Comparison of ENCODE assay signal across 11 cellular contexts in genomic region chr9:71681708-71682268, GRCh38.
A peak's percentile ranks its signal among the peaks of the same experiment; 100 is the strongest.
DNase-seq lines count a peak whose midpoint lies in the region; TF ChIP-seq lines count a peak whose summit lies in the region.
"Had no signal": no experiment of that assay in that cellular context is flagged by ENCODE, and none has a peak within 500 bp of the region (broad histone marks: within the 10 kb centered on the region; RNA-seq: fewer than 3 reads in every experiment).

No MANE protein-coding gene starts in this region.

- H3K4me1 Mint-ChIP-seq in Caco-2 (ENCODE audit: low read depth, unreplicated experiment) (peaks cover 6% of the 10 kb centered on the region), progenitor cell of endocrine pancreas (ENCODE audit: low read depth) (peaks cover 5% of the 10 kb centered on the region)

- peak overlapping the region; percentile 69 for H3K27ac Mint-ChIP-seq in Caco-2 (ENCODE audit: unreplicated experiment)
- H3K27ac Mint-ChIP-seq in progenitor cell of endocrine pancreas, result no peak overlapping the region

- BruUV-seq in Caco-2 (replicated peaks; lab: Mats Ljungman, UMichigan), result no TSS peak

- peaks cover 21% of the 10 kb centered on the region; the same call in 1 of the 2 replicates for H3K4me1 ChIP-seq in Caco-2
- peaks cover 15 to 63% (median 42%) of the 10 kb centered on the region in 4 donors for H3K4me1 ChIP-seq in esophagus muscularis mucosa
- peaks cover 81% of the 10 kb centered on the region for H3K4me1 ChIP-seq in osteoblast (ENCODE audit: insufficient read depth, low read length)

- no peak for TF ChIP-seq POLR2A in esophagus muscularis mucosa (IDR thresholded peaks at IDR 0.05; ENCODE audit: low read depth)

- H3K27me3 Mint-ChIP-seq in Caco-2 (ENCODE audit: insufficient read depth, unreplicated experiment), result no peaks in the 10 kb centered on the region
- no peaks in the 10 kb centered on the region for H3K27me3 Mint-ChIP-seq in progenitor cell of endocrine pancreas
- H3K27me3 Mint-ChIP-seq: central memory CD8-positive, alpha-beta T cell had no signal

- H3K9me3 ChIP-seq in Caco-2 (no peaks in the 10 kb centered on the region), esophagus muscularis mucosa (no peaks in the 10 kb centered on the region), osteoblast (ENCODE audit: low read depth, low read length) (no peaks in the 10 kb centered on the region)

- H2AFZ ChIP-seq in osteoblast (ENCODE audit: low read length), result peak overlapping the region; percentile 27

- peak overlapping the region; percentile 39 for H3K4me2 ChIP-seq in osteoblast (ENCODE audit: insufficient read depth, low read length)

- H3K27me3 ChIP-seq in Caco-2 (replicated peaks; ENCODE audit: control insufficient read depth, insufficient read depth, low read length) (no peaks in the 10 kb centered on the region), esophagus muscularis mucosa (no peaks in the 10 kb centered on the region), osteoblast (ENCODE audit: insufficient read depth, low read length) (no peaks in the 10 kb centered on the region)

- TF ChIP-seq CTCF in Caco-2 (IDR thresholded peaks at IDR 0.05; ENCODE audit: insufficient read depth in 1 of 2, low read depth in 1 of 2, low read length in 1 of 2, severe bottlenecking in 1 of 2, unreplicated experiment in 1 of 2) (no peak), esophagus muscularis mucosa (IDR thresholded peaks at IDR 0.05) (no peak), osteoblast (IDR thresholded peaks at IDR 0.05; ENCODE audit: extremely low read depth, low read depth, low read length) (no peak), progenitor cell of endocrine pancreas (IDR thresholded peaks at IDR 0.05; ENCODE audit: unreplicated experiment) (no peak)

- peak in 1 of 2 experiments; percentile 39 for DNase-seq in Caco-2
- peak; percentile 17 for DNase-seq in OCI-M1 (lab: John Stamatoyannopoulos, UW)
- DNase-seq in esophagus muscularis mucosa (ENCODE audit: extremely low spot score), result peak; percentile 60
- DNase-seq in osteoblast (ENCODE audit: insufficient read length, low spot score, missing footprints), result no peak
- no peak for DNase-seq in progenitor cell of endocrine pancreas (ENCODE audit: low spot score, unreplicated experiment)
- DNase-seq in HPDE6-E6E7 (ENCODE audit: extremely low spot score), result no peak
- no peak for DNase-seq in NCI-H345 (lab: John Stamatoyannopoulos, UW)
- no peak for DNase-seq in nucleus accumbens (lab: John Stamatoyannopoulos, UW)
- DNase-seq: DMS79, NCI-H446 had no signal

- H3K4me3 ChIP-seq in Caco-2 (ENCODE audit: low read depth, low read length) (no peak overlapping the region), esophagus muscularis mucosa (no peak overlapping the region), osteoblast (ENCODE audit: insufficient read depth, low read length) (no peak overlapping the region)

- H3K36me3 ChIP-seq in Caco-2 (ENCODE audit: control insufficient read depth, insufficient read depth, low read length) (no peaks in the 10 kb centered on the region), esophagus muscularis mucosa (peaks cover 0 to 5% (median 2%) of the 10 kb centered on the region in 4 donors), osteoblast (ENCODE audit: insufficient read depth, low read length) (peaks cover 6% of the 10 kb centered on the region)

- peaks cover 30% of the 10 kb centered on the region for H3K36me3 Mint-ChIP-seq in Caco-2 (ENCODE audit: insufficient read depth, unreplicated experiment)
- H3K36me3 Mint-ChIP-seq in progenitor cell of endocrine pancreas (ENCODE audit: insufficient read depth), result peaks cover 4% of the 10 kb centered on the region

- no peaks in the 10 kb centered on the region for H4K20me1 ChIP-seq in osteoblast (ENCODE audit: insufficient read depth, low read length)

- intact Hi-C loops in Caco-2 (cut with micrococcal nuclease; ENCODE audit: unreplicated experiment) (loop anchor here (10.0 kb wide), 1 partner anchor 77 kb away; no protein-coding TSS in a partner anchor), esophagus muscularis mucosa (cut with DNase I) (loop anchor here (10.0 kb wide), 3 partner anchors 47 to 83 kb away; partner anchors contain the start of gene CEMIP2)

- H3K9me3 Mint-ChIP-seq in Caco-2 (ENCODE audit: unreplicated experiment) (no peaks in the 10 kb centered on the region), progenitor cell of endocrine pancreas (ENCODE audit: low read depth) (no peaks in the 10 kb centered on the region)
- H3K9me3 Mint-ChIP-seq: central memory CD8-positive, alpha-beta T cell had no signal

- no peak for TF ChIP-seq EP300 in esophagus muscularis mucosa (IDR thresholded peaks at IDR 0.05)

- no peaks in the 10 kb centered on the region for H3K79me2 ChIP-seq in osteoblast (ENCODE audit: insufficient read depth, low read length)

- H3K27ac ChIP-seq in esophagus muscularis mucosa (replicated peaks in 1 of 4) (peak overlapping the region; percentile 14 to 69 (median 62)), osteoblast (ENCODE audit: low read depth, low read length) (peak overlapping the region; percentile 86)

- H3K4me3 Mint-ChIP-seq in Caco-2 (ENCODE audit: unreplicated experiment), result no peak overlapping the region
- H3K4me3 Mint-ChIP-seq in progenitor cell of endocrine pancreas (ENCODE audit: low read depth), result no peak overlapping the region
- H3K4me3 Mint-ChIP-seq: central memory CD8-positive, alpha-beta T cell had no signal

- POLR2A ChIA-PET in Caco-2 (lab: Charles Lee), result no interaction called here

- 50% methylated on average over 3 of the region's 3 CpGs for WGBS in esophagus muscularis mucosa

- CTCF ChIA-PET in Caco-2 (lab: Charles Lee), result no interaction called here

Comparison
In these comparisons a context has a peak if more than half of its experiments do, and no peak if none do; other contexts are left out.
1. DNase-seq: peak in OCI-M1 (single experiment) and esophagus muscularis mucosa (single experiment); none in osteoblast (single experiment), progenitor cell of endocrine pancreas (single experiment), HPDE6-E6E7 (single experiment), NCI-H345 (single experiment) and nucleus accumbens (0 of 56).